8 cellular contexts compared by ENCODE assay signal in the genomic region with DNA sequence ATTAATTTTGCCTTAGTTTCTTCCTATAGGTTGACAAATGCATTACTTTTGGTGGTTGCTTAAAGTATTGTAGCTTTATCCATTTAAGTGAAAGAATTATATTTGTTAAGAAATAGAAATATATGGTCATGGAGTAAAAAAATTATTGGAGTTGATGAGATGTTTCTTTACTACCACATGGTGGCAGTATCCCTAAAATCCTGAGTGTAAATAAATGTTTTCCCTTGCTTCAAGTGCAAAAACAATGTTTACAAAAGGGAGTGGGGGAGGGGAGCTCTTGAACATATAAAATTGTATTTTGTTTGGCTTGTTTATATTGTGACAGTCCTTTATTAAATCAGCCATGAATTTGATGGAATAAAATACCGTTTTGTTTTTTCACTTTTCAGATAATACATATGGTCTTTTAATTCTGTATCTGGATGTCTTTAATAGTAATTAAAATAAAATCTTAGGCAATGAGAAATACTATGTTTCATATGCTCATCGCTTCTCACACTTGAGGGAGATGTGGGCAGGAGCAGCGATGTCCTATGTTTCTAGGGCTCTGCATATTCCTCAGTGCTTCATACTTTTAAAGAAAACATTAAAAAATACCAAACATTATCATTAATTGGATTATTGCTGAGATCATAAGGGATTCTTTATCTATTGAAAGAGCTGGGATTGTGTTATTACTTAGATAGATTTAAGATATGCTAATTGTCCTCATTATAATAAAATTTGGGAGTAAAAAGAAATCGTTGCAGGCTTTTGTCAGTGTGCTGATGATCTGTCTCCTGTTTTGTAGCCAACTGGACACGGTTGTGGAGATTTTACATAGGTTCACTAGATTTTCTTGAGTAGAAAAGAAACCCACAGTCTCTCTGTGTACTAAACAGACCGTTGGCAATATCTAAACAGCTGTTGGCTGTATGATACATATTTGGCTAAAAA.
A peak's percentile ranks its signal among the peaks of the same experiment; 100 is the strongest.
DNase-seq lines count a peak whose midpoint lies in the region; ATAC-seq, FAIRE-seq and TF ChIP-seq lines count a peak whose summit lies in the region.

No MANE protein-coding gene starts in this region.

- H3K27me3 Mint-ChIP-seq in natural killer cell treated with Interleukin-12 subunit alpha and Interleukin-12 subunit beta and Interleukin-15 and Interleukin-18, amount 100 ng/mL, for 72 hours, result no peaks in the 10 kb centered on the region

- no peak overlapping the region for H3K4me3 ChIP-seq in LNCaP clone FGC (ENCODE audit: low read depth, low read length)

- no peak overlapping the region for H3K4me3 Mint-ChIP-seq in natural killer cell treated with Interleukin-12 subunit alpha and Interleukin-12 subunit beta and Interleukin-15 and Interleukin-18, amount 100 ng/mL, for 72 hours

- no peaks in the 10 kb centered on the region for H3K36me3 Mint-ChIP-seq in natural killer cell treated with Interleukin-12 subunit alpha and Interleukin-12 subunit beta and Interleukin-15 and Interleukin-18, amount 100 ng/mL, for 72 hours

- no peak overlapping the region for H3K27ac Mint-ChIP-seq in natural killer cell treated with Interleukin-12 subunit alpha and Interleukin-12 subunit beta and Interleukin-15 and Interleukin-18, amount 100 ng/mL, for 72 hours

- no peaks in the 10 kb centered on the region for H3K4me1 Mint-ChIP-seq in natural killer cell treated with Interleukin-12 subunit alpha and Interleukin-12 subunit beta and Interleukin-15 and Interleukin-18, amount 100 ng/mL, for 72 hours (ENCODE audit: low read depth in 2 of 2)

- H3K9me3 Mint-ChIP-seq in natural killer cell treated with Interleukin-12 subunit alpha and Interleukin-12 subunit beta and Interleukin-15 and Interleukin-18, amount 100 ng/mL, for 72 hours, result peaks cover 3% of the 10 kb centered on the region

- ATAC-seq in SK-N-SH treated with all-trans-retinoic acid at 6 μM for 48 hours (peak; percentile 52; the same call in 2 of the 3 replicates), GM21576 (IDR thresholded peaks at IDR 0.05; ENCODE audit: unreplicated experiment) (no peak), GM18870 (IDR thresholded peaks at IDR 0.05; ENCODE audit: unreplicated experiment) (no peak)
- ATAC-seq in natural killer cell treated with Interleukin-12 subunit alpha and Interleukin-12 subunit beta and Interleukin-15 and Interleukin-18, amount 100 ng/mL, for 72 hours, result no peak

- FAIRE-seq in HTR-8/SVneo (lab: Jason Lieb, UNC), result no peak

- DNase-seq in D341Med (ENCODE audit: low spot score), result peak; percentile 19
- peak; percentile 63 for DNase-seq in LNCaP clone FGC (ENCODE audit: low read depth)
- peak; percentile 72 for DNase-seq in inferior parietal cortex (ENCODE audit: extremely low spot score)
- DNase-seq in natural killer cell treated with Interleukin-12 subunit alpha and Interleukin-12 subunit beta and Interleukin-15 and Interleukin-18, amount 100 ng/mL, for 72 hours (ENCODE audit: low spot score), result no peak
- no peak for DNase-seq in HTR-8/SVneo (ENCODE audit: insufficient read length, low spot score)

- TF ChIP-seq CTCF in LNCaP clone FGC (IDR thresholded peaks at IDR 0.05; ENCODE audit: control insufficient read depth, extremely low read depth, insufficient read depth), result peak; percentile 60

TF ChIP-seq in SK-N-SH treated with all-trans-retinoic acid at 6 μM for 48 hours, 23 proteins besides CTCF, POLR2A, EP300 and RAD21 (continues in another document):
- TF ChIP-seq ZFP3 (CRISPR knock-in tag; IDR thresholded peaks at IDR 0.05) (no peak), TOX (CRISPR knock-in tag; IDR thresholded peaks at IDR 0.05; ENCODE audit: borderline replicate concordance) (no peak), ZNF70 (CRISPR knock-in tag; IDR thresholded peaks at IDR 0.05) (no peak), CSDC2 (CRISPR knock-in tag; IDR thresholded peaks at IDR 0.05) (no peak), BACH2 (CRISPR knock-in tag; IDR thresholded peaks at IDR 0.05; ENCODE audit: borderline replicate concordance) (no peak), ARNTL (CRISPR knock-in tag; IDR thresholded peaks at IDR 0.05; ENCODE audit: borderline replicate concordance, low read depth) (no peak), ZC3H10 (CRISPR knock-in tag; IDR thresholded peaks at IDR 0.05) (no peak), PPARA (CRISPR knock-in tag; IDR thresholded peaks at IDR 0.05; ENCODE audit: borderline replicate concordance) (no peak), ZNF8 (CRISPR knock-in tag; IDR thresholded peaks at IDR 0.05) (no peak), RARB (CRISPR knock-in tag; IDR thresholded peaks at IDR 0.05) (no peak), ESRRG (CRISPR knock-in tag; IDR thresholded peaks at IDR 0.05) (no peak), SNAI2 (CRISPR knock-in tag; IDR thresholded peaks at IDR 0.05) (no peak), ZNF565 (CRISPR knock-in tag; conservative IDR thresholded peaks at IDR 0.05; ENCODE audit: low read depth) (no peak), GLIS3 (CRISPR knock-in tag; IDR thresholded peaks at IDR 0.05) (no peak), OSR1 (CRISPR knock-in tag; IDR thresholded peaks at IDR 0.05) (no peak)
- TF ChIP-seq, protein P1, sequence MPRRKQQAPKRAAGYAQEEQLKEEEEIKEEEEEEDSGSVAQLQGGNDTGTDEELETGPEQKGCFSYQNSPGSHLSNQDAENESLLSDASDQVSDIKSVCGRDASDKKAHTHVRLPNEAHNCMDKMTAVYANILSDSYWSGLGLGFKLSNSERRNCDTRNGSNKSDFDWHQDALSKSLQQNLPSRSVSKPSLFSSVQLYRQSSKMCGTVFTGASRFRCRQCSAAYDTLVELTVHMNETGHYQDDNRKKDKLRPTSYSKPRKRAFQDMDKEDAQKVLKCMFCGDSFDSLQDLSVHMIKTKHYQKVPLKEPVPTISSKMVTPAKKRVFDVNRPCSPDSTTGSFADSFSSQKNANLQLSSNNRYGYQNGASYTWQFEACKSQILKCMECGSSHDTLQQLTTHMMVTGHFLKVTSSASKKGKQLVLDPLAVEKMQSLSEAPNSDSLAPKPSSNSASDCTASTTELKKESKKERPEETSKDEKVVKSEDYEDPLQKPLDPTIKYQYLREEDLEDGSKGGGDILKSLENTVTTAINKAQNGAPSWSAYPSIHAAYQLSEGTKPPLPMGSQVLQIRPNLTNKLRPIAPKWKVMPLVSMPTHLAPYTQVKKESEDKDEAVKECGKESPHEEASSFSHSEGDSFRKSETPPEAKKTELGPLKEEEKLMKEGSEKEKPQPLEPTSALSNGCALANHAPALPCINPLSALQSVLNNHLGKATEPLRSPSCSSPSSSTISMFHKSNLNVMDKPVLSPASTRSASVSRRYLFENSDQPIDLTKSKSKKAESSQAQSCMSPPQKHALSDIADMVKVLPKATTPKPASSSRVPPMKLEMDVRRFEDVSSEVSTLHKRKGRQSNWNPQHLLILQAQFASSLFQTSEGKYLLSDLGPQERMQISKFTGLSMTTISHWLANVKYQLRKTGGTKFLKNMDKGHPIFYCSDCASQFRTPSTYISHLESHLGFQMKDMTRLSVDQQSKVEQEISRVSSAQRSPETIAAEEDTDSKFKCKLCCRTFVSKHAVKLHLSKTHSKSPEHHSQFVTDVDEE (CRISPR knock-in tag; IDR thresholded peaks at IDR 0.05), result no peak
- TF ChIP-seq, protein P2, sequence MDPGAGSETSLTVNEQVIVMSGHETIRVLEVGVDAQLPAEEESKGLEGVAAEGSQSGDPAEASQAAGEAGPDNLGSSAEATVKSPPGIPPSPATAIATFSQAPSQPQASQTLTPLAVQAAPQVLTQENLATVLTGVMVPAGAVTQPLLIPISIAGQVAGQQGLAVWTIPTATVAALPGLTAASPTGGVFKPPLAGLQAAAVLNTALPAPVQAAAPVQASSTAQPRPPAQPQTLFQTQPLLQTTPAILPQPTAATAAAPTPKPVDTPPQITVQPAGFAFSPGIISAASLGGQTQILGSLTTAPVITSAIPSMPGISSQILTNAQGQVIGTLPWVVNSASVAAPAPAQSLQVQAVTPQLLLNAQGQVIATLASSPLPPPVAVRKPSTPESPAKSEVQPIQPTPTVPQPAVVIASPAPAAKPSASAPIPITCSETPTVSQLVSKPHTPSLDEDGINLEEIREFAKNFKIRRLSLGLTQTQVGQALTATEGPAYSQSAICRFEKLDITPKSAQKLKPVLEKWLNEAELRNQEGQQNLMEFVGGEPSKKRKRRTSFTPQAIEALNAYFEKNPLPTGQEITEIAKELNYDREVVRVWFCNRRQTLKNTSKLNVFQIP (CRISPR knock-in tag; IDR thresholded peaks at IDR 0.05; ENCODE audit: borderline replicate concordance, low read depth), result no peak
- TF ChIP-seq, protein P3, sequence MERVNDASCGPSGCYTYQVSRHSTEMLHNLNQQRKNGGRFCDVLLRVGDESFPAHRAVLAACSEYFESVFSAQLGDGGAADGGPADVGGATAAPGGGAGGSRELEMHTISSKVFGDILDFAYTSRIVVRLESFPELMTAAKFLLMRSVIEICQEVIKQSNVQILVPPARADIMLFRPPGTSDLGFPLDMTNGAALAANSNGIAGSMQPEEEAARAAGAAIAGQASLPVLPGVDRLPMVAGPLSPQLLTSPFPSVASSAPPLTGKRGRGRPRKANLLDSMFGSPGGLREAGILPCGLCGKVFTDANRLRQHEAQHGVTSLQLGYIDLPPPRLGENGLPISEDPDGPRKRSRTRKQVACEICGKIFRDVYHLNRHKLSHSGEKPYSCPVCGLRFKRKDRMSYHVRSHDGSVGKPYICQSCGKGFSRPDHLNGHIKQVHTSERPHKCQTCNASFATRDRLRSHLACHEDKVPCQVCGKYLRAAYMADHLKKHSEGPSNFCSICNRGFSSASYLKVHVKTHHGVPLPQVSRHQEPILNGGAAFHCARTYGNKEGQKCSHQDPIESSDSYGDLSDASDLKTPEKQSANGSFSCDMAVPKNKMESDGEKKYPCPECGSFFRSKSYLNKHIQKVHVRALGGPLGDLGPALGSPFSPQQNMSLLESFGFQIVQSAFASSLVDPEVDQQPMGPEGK (CRISPR knock-in tag; IDR thresholded peaks at IDR 0.05; ENCODE audit: borderline replicate concordance), result no peak
- TF ChIP-seq, protein P4, sequence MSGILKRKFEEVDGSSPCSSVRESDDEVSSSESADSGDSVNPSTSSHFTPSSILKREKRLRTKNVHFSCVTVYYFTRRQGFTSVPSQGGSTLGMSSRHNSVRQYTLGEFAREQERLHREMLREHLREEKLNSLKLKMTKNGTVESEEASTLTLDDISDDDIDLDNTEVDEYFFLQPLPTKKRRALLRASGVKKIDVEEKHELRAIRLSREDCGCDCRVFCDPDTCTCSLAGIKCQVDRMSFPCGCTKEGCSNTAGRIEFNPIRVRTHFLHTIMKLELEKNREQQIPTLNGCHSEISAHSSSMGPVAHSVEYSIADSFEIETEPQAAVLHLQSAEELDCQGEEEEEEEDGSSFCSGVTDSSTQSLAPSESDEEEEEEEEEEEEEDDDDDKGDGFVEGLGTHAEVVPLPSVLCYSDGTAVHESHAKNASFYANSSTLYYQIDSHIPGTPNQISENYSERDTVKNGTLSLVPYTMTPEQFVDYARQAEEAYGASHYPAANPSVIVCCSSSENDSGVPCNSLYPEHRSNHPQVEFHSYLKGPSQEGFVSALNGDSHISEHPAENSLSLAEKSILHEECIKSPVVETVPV (CRISPR knock-in tag; IDR thresholded peaks at IDR 0.05), result no peak

Comparison
In these comparisons a context has a peak if more than half of its experiments do, and no peak if none do; other contexts are left out.
1. DNase-seq: peak in D341Med (single experiment), LNCaP clone FGC (single experiment) and inferior parietal cortex (single experiment); none in natural killer cell treated with Interleukin-12 subunit alpha and Interleukin-12 subunit beta and Interleukin-15 and Interleukin-18, amount 100 ng/mL, for 72 hours (single experiment) and HTR-8/SVneo (single experiment).